ENCODE assay signal across 1 cellular context in genomic region chr16:57462209-57462977, GRCh38.
A peak's percentile ranks its signal among the peaks of the same experiment; 100 is the strongest.
TF ChIP-seq lines count a peak whose summit lies in the region.

Gene POLR2C, plus strand, starts transcription at chr16:57462679. Its CDS starts 46 bp downstream, at chr16:57462725.

TF ChIP-seq in K562, 482 proteins besides CTCF, POLR2A, EP300 and RAD21 (continued from another document and continues in another):
- TF ChIP-seq HCFC1 (IDR thresholded peaks at IDR 0.05; ENCODE audit: low read depth, low read length) (peak; percentile 87), NEUROD1 (IDR thresholded peaks at IDR 0.05; ENCODE audit: borderline replicate concordance, low read depth, low read length, partially characterized antibody) (peak; percentile 65), MAZ (CRISPR knock-in tag; conservative IDR thresholded peaks at IDR 0.05 in 1 of 2, IDR thresholded peaks at IDR 0.05 in 1 of 2) (peak; percentile 73 to 80; a peak in 3 of 4 replicates), EWSR1 (IDR thresholded peaks at IDR 0.05; ENCODE audit: borderline replicate concordance, low read depth, partially characterized antibody) (no peak), ZNF212 (CRISPR knock-in tag; IDR thresholded peaks at IDR 0.05) (no peak), TAF1 (IDR thresholded peaks at IDR 0.05; ENCODE audit: control insufficient read depth, extremely low read depth, insufficient read depth, low read length, severe bottlenecking) (peak; percentile 98), ZNF24 (IDR thresholded peaks at IDR 0.05) (peak; percentile 76), ESRRA (IDR thresholded peaks at IDR 0.05; ENCODE audit: borderline replicate concordance, low read depth) (peak; percentile 77; the same call in 1 of the 2 replicates), KDM4B (IDR thresholded peaks at IDR 0.05; ENCODE audit: borderline replicate concordance in 2 of 2, low read depth in 1 of 2) (peak in 1 of 2 experiments; percentile 95; a peak in 2 of 4 replicates), RBM14 (IDR thresholded peaks at IDR 0.05; ENCODE audit: borderline replicate concordance, insufficient read depth, low read depth, low read length) (no peak), TFAP4 (CRISPR knock-in tag; IDR thresholded peaks at IDR 0.05; ENCODE audit: borderline replicate concordance) (peak; percentile 80), MCM5 (IDR thresholded peaks at IDR 0.05; ENCODE audit: low read depth) (no peak), SMC3 (conservative IDR thresholded peaks at IDR 0.05; ENCODE audit: insufficient read depth, low read depth, low read length) (0 out of 2 replicates have a peak, but pooled peaks have one; percentile 38), NCOA4 (IDR thresholded peaks at IDR 0.05; ENCODE audit: partially characterized antibody) (no peak), STAG1 (CRISPR knock-in tag; IDR thresholded peaks at IDR 0.05; ENCODE audit: borderline replicate concordance) (no peak), ZNF431 (CRISPR knock-in tag; IDR thresholded peaks at IDR 0.05) (no peak), SMARCA4 (IDR thresholded peaks at IDR 0.05) (no peak), ZNF561 (CRISPR knock-in tag; conservative IDR thresholded peaks at IDR 0.05) (no peak), HNRNPLL (IDR thresholded peaks at IDR 0.05; ENCODE audit: low read depth, low read length, poor library complexity, severe bottlenecking) (peak; percentile 98), E2F1 (CRISPR knock-in tag; IDR thresholded peaks at IDR 0.05) (no peak), ZBTB34 (CRISPR knock-in tag; IDR thresholded peaks at IDR 0.05) (no peak), GATA2 (CRISPR knock-in tag; IDR thresholded peaks at IDR 0.05) (no peak), HMGN3 (IDR thresholded peaks at IDR 0.05; ENCODE audit: borderline replicate concordance, extremely low read depth, insufficient read length, low read depth, low read length) (peak; percentile 88), CAMTA2 (CRISPR knock-in tag; conservative IDR thresholded peaks at IDR 0.05) (no peak), ETV6 (IDR thresholded peaks at IDR 0.05; ENCODE audit: borderline replicate concordance in 1 of 2, low read depth in 2 of 2, low read length in 1 of 2) (no peak), ETV6 (CRISPR knock-in tag; IDR thresholded peaks at IDR 0.05; ENCODE audit: borderline replicate concordance) (no peak), CBX2 (IDR thresholded peaks at IDR 0.05; ENCODE audit: insufficient read depth, low read length, poor library complexity, severe bottlenecking) (no peak), MEF2A (IDR thresholded peaks at IDR 0.05; ENCODE audit: control insufficient read depth, low read depth, low read length) (no peak), TRIM28 (IDR thresholded peaks at IDR 0.05) (no peak), ZNF609 (CRISPR knock-in tag; IDR thresholded peaks at IDR 0.05; ENCODE audit: borderline replicate concordance) (no peak), TARDBP (IDR thresholded peaks at IDR 0.05) (peak; percentile 40; the same call in 1 of the 2 replicates), SAP30 (IDR thresholded peaks at IDR 0.05; ENCODE audit: borderline replicate concordance, insufficient read depth, low read depth, low read length, poor library complexity, severe bottlenecking) (peak; percentile 72), SREBF2 (CRISPR knock-in tag; IDR thresholded peaks at IDR 0.05) (no peak), CHD2 (IDR thresholded peaks at IDR 0.05; ENCODE audit: low read depth, low read length) (no peak), RFX7 (CRISPR knock-in tag; IDR thresholded peaks at IDR 0.05) (no peak), SMAD2 (IDR thresholded peaks at IDR 0.05; ENCODE audit: low read depth, low read length) (no peak), HES1 (IDR thresholded peaks at IDR 0.05; ENCODE audit: low read depth) (no peak), E4F1 (CRISPR knock-in tag; IDR thresholded peaks at IDR 0.05; ENCODE audit: borderline replicate concordance) (no peak), ERF (CRISPR knock-in tag; IDR thresholded peaks at IDR 0.05) (0 out of 2 replicates have a peak, but pooled peaks have one; percentile 53), SIX5 (IDR thresholded peaks at IDR 0.05; ENCODE audit: borderline replicate concordance in 1 of 2, insufficient read depth in 1 of 2, low read depth in 1 of 2, low read length in 2 of 2) (peak in 1 of 2 experiments; percentile 23; a peak in 1 of 4 replicates), NR2C2 (CRISPR knock-in tag; IDR thresholded peaks at IDR 0.05) (no peak), NR2C2 (tag; IDR thresholded peaks at IDR 0.05) (no peak), ZNF224 (CRISPR knock-in tag; IDR thresholded peaks at IDR 0.05) (no peak), GTF2E2 (tag; IDR thresholded peaks at IDR 0.05) (peak; percentile 57; the same call in 1 of the 2 replicates), ELF2 (CRISPR knock-in tag; IDR thresholded peaks at IDR 0.05) (peak; percentile 87), ZNF699 (CRISPR knock-in tag; IDR thresholded peaks at IDR 0.05; ENCODE audit: insufficient replicate concordance) (no peak), ZNF3 (CRISPR knock-in tag; IDR thresholded peaks at IDR 0.05) (no peak), ZNF511 (CRISPR knock-in tag; IDR thresholded peaks at IDR 0.05) (no peak), SIN3A (IDR thresholded peaks at IDR 0.05; ENCODE audit: borderline replicate concordance in 2 of 2, control insufficient read depth in 1 of 2, low read depth in 2 of 2, low read length in 2 of 2) (peak in 1 of 2 experiments; percentile 80; a peak in 1 of 4 replicates), FOXM1 (IDR thresholded peaks at IDR 0.05; ENCODE audit: low read depth) (peak; percentile 36; the same call in 1 of the 2 replicates), FOXM1 (CRISPR knock-in tag; IDR thresholded peaks at IDR 0.05; ENCODE audit: low read depth) (0 out of 2 replicates have a peak, but pooled peaks have one; percentile 28), TEAD4 (IDR thresholded peaks at IDR 0.05; ENCODE audit: low read length) (no peak; the same call in 1 of the 2 replicates), TEAD4 (CRISPR knock-in tag; IDR thresholded peaks at IDR 0.05; ENCODE audit: borderline replicate concordance) (no peak), HMGXB4 (CRISPR knock-in tag; IDR thresholded peaks at IDR 0.05) (no peak), HMBOX1 (IDR thresholded peaks at IDR 0.05) (no peak), GATAD2A (IDR thresholded peaks at IDR 0.05) (no peak), ZNF75A (CRISPR knock-in tag; IDR thresholded peaks at IDR 0.05) (no peak), ZNF77 (CRISPR knock-in tag; IDR thresholded peaks at IDR 0.05) (no peak), NCOA1 (IDR thresholded peaks at IDR 0.05; ENCODE audit: low read depth) (no peak), KAT7 (CRISPR knock-in tag; IDR thresholded peaks at IDR 0.05; ENCODE audit: borderline replicate concordance) (peak; percentile 85; the same call in 1 of the 2 replicates)
